Comparison of ENCODE assay signal across 8 cellular contexts in genomic region chr22:36365020-36365411, GRCh38. TPM values are rescaled to one million over a fixed set of nuclear protein-coding genes. Genes with fewer than 3 reads are reported as not detected.
DNase-seq lines count a peak whose midpoint lies in the region; ATAC-seq lines count a peak whose summit lies in the region.

No MANE protein-coding gene starts in this region.

- ATAC-seq in GM21723 (IDR thresholded peaks at IDR 0.05; ENCODE audit: unreplicated experiment) (peak; percentile 43), GM19452 (IDR thresholded peaks at IDR 0.05; ENCODE audit: unreplicated experiment) (no peak)

- H3K27me3 ChIP-seq in SJSA1 (replicated peaks), result no peaks in the 10 kb centered on the region

- H3K4me1 Mint-ChIP-seq in activated naive CD4-positive, alpha-beta T cell treated with anti-CD3 and anti-CD28 coated beads, Interleukin-2, amount 50 U/mL, for 24 hours, result peaks cover 96% of the 10 kb centered on the region

- no peak overlapping the region for H3K4me3 ChIP-seq in SJSA1

- H3K27ac Mint-ChIP-seq in activated naive CD4-positive, alpha-beta T cell treated with anti-CD3 and anti-CD28 coated beads, Interleukin-2, amount 50 U/mL, for 24 hours, result peak overlapping the region; percentile 95

- peaks cover 61% of the 10 kb centered on the region for H3K36me3 ChIP-seq in SJSA1

- H3K36me3 Mint-ChIP-seq in activated naive CD4-positive, alpha-beta T cell treated with anti-CD3 and anti-CD28 coated beads, Interleukin-2, amount 50 U/mL, for 24 hours, result peaks cover 11% of the 10 kb centered on the region

- no peaks in the 10 kb centered on the region for H3K9me3 Mint-ChIP-seq in activated naive CD4-positive, alpha-beta T cell treated with anti-CD3 and anti-CD28 coated beads, Interleukin-2, amount 50 U/mL, for 24 hours

- DNase-seq in SJSA1 (ENCODE audit: low read depth in 1 of 2, low spot score in 2 of 2), result peak; percentile 90 to 97
- peak; percentile 83 for DNase-seq in hepatic stellate cell (ENCODE audit: low spot score)
- DNase-seq in stimulated activated CD4-positive, alpha-beta T cell treated with anti-CD3 and anti-CD28 coated beads, Interleukin-1b, Interleukin-23, amount 100 ng/mL, for 1 hour (ENCODE audit: low read depth in 2 of 2), result peak; percentile 66 to 70
- DNase-seq in G401 (ENCODE audit: low spot score), result no peak
- no peak for DNase-seq in NCI-H187 treated with DMSO at 0.1 percent for 48 hours (lab: John Stamatoyannopoulos, UW)

- peak overlapping the region; percentile 78 for H3K4me3 Mint-ChIP-seq in activated naive CD4-positive, alpha-beta T cell treated with anti-CD3 and anti-CD28 coated beads, Interleukin-2, amount 50 U/mL, for 24 hours

- no peaks in the 10 kb centered on the region for H3K9me3 ChIP-seq in SJSA1 (replicated peaks)

- H3K27ac ChIP-seq in SJSA1, result peak overlapping the region; percentile 58

- peaks cover 100% of the 10 kb centered on the region for H3K4me1 ChIP-seq in SJSA1 (replicated peaks)

- H3K27me3 Mint-ChIP-seq in activated naive CD4-positive, alpha-beta T cell treated with anti-CD3 and anti-CD28 coated beads, Interleukin-2, amount 50 U/mL, for 24 hours, result no peaks in the 10 kb centered on the region

- in situ Hi-C loops in G401 (cut with HindIII; ENCODE audit: low sequenced_read_pairs), result no loop called here

RNA-seq across cellular contexts. Expression of gene MYH9, which starts 22.8 kb away (rescaled TPM):
- 510 and 668 TPM in 2 replicates for total RNA-seq in SJSA1 (2014; rRNA removed; shearing (Covaris generic))
- total RNA-seq in G401 (2014; rRNA removed; shearing (Covaris generic)), result 153 and 185 TPM in 2 replicates

Comparison
In these comparisons a context has a peak if more than half of its experiments do, and no peak if none do; other contexts are left out.
1. DNase-seq: peak in SJSA1 (2 of 2), hepatic stellate cell (single experiment) and stimulated activated CD4-positive, alpha-beta T cell treated with anti-CD3 and anti-CD28 coated beads, Interleukin-1b, Interleukin-23, amount 100 ng/mL, for 1 hour (2 of 2); none in G401 (single experiment) and NCI-H187 treated with DMSO at 0.1 percent for 48 hours (single experiment).